11 cellular contexts compared by ENCODE assay signal in the genomic region with DNA sequence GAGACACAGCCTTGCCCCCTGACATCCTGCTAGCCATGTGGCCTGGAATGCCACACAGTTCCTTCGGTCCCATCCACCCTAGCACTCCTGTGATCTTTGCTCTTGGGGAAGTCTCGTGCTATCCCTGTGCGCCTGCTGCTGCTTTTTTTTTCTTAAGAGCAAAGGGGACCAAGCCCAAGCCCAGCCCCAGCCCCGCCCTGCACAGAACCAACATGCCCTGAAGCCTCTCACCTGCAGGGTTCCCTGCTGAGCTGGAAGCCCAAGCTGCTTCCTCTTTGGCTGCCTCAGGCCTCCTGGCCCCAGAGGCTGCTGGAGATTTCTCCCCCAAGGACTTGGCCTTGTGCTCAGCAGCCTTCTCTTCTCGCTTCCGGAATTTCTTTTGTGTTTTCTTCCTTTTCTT. TPM values are rescaled to one million over a fixed set of nuclear protein-coding genes. Genes with fewer than 3 reads are reported as not detected.
DNase-seq lines count a peak whose midpoint lies in the region; ATAC-seq and TF ChIP-seq lines count a peak whose summit lies in the region.
"Had no signal": no experiment of that assay in that cellular context is flagged by ENCODE, and none has a peak within 500 bp of the region (broad histone marks: within the 10 kb centered on the region; RNA-seq: fewer than 3 reads in every experiment).

No MANE protein-coding gene starts in this region.

- no peaks in the 10 kb centered on the region for H3K9me3 Mint-ChIP-seq in activated naive CD4-positive, alpha-beta T cell treated with anti-CD3 and anti-CD28 coated beads for 36 hours

- no peaks in the 10 kb centered on the region for H3K27me3 ChIP-seq in upper lobe of right lung

- H3K4me3 Mint-ChIP-seq in activated naive CD4-positive, alpha-beta T cell treated with anti-CD3 and anti-CD28 coated beads for 36 hours = peak overlapping the region; percentile 97
- H3K4me3 Mint-ChIP-seq in T-helper 17 cell = peak overlapping the region; percentile 47

- H3K4me1 Mint-ChIP-seq in activated naive CD4-positive, alpha-beta T cell treated with anti-CD3 and anti-CD28 coated beads for 36 hours (ENCODE audit: low read depth) = peaks cover 34% of the 10 kb centered on the region
- H3K4me1 Mint-ChIP-seq in T-helper 17 cell = peaks cover 20% of the 10 kb centered on the region

- no peak for TF ChIP-seq CTCF in upper lobe of right lung (IDR thresholded peaks at IDR 0.05)

- H3K9me3 ChIP-seq in T-helper 17 cell (ENCODE audit: control insufficient read depth, low read length, poor library complexity, severe bottlenecking) = no peaks in the 10 kb centered on the region
- H3K9me3 ChIP-seq in upper lobe of right lung = no peaks in the 10 kb centered on the region

- no peaks in the 10 kb centered on the region for H3K27me3 Mint-ChIP-seq in activated naive CD4-positive, alpha-beta T cell treated with anti-CD3 and anti-CD28 coated beads for 36 hours (ENCODE audit: low read depth)
- no peaks in the 10 kb centered on the region for H3K27me3 Mint-ChIP-seq in T-helper 17 cell

- peaks cover 47% of the 10 kb centered on the region for H3K36me3 ChIP-seq in upper lobe of right lung

- no peak overlapping the region for H3K27ac ChIP-seq in upper lobe of right lung

- peak overlapping the region; percentile 65 for H3K27ac Mint-ChIP-seq in activated naive CD4-positive, alpha-beta T cell treated with anti-CD3 and anti-CD28 coated beads for 36 hours
- no peak overlapping the region for H3K27ac Mint-ChIP-seq in T-helper 17 cell

- CTCF ChIA-PET in activated naive CD4-positive, alpha-beta T cell treated with anti-CD3 and anti-CD28 coated beads for 36 hours (lab: Charles Lee) = interaction anchor here (0.8 to 1.0 kb wide), 2 partner anchors 10 to 190 kb away, joined by 3 read pairs; no protein-coding TSS in a partner anchor

- H3K4me1 ChIP-seq in upper lobe of right lung = peaks cover 19% of the 10 kb centered on the region

- intact Hi-C loops in activated naive CD4-positive, alpha-beta T cell treated with anti-CD3 and anti-CD28 coated beads for 36 hours (cut with micrococcal nuclease) = no loop called here
- intact Hi-C loops in left colon (cut with DNase I, micrococcal nuclease) (loop anchor here in 1 of 2 donors (10.0 kb wide), 1 partner anchor 149 kb away; no protein-coding TSS in a partner anchor), upper lobe of right lung (cut with DNase I) (loop anchor here (10.0 kb wide), 1 partner anchor 149 kb away; no protein-coding TSS in a partner anchor)

- peaks cover 31% of the 10 kb centered on the region for H3K36me3 Mint-ChIP-seq in activated naive CD4-positive, alpha-beta T cell treated with anti-CD3 and anti-CD28 coated beads for 36 hours (ENCODE audit: low read depth)
- H3K36me3 Mint-ChIP-seq in T-helper 17 cell (ENCODE audit: low read depth) = peaks cover 2% of the 10 kb centered on the region

- no peak for DNase-seq in activated naive CD4-positive, alpha-beta T cell treated with anti-CD3 and anti-CD28 coated beads for 36 hours
- DNase-seq in activated naive CD4-positive, alpha-beta T cell treated with anti-CD3 and anti-CD28 coated beads, Interleukin-2, amount 50 U/mL, for 16 hours = no peak
- DNase-seq in T-helper 17 cell (no peak), left colon (peak; percentile 85 to 87), upper lobe of right lung (peak; percentile 38), SW480 (ENCODE audit: low spot score) (no peak), dermis blood vessel endothelial cell (no peak), NCI-H1436 treated with DMSO at 0.1 percent for 48 hours (lab: John Stamatoyannopoulos, UW) (no peak)
- DNase-seq: cerebellar nuclear complex, COR-L47, GOT3 had no signal

- ATAC-seq in T-helper 17 cell (no peak), left colon (peak; percentile 80), upper lobe of right lung (no peak)

- no peak overlapping the region for H3K4me3 ChIP-seq in upper lobe of right lung

RNA-seq across cellular contexts. Expression of a gene that starts 1.8 kb away (rescaled TPM):
- 10 to 100 TPM; 13.6 to 13.8 TPM for total RNA-seq in activated naive CD4-positive, alpha-beta T cell treated with anti-CD3 and anti-CD28 coated beads for 36 hours
- 10 to 100 TPM; 13.6 to 14.0 TPM for total RNA-seq in T-helper 17 cell
- total RNA-seq in left colon = 10 to 100 TPM; 24.1 to 27.8 TPM
- 15.9 TPM for total RNA-seq in upper lobe of right lung
- total RNA-seq in dermis blood vessel endothelial cell = 13.0 and 15.0 TPM in 2 replicates

RNA-seq across cellular contexts. Expression of a gene that starts 13.8 kb away (rescaled TPM):
- total RNA-seq in activated naive CD4-positive, alpha-beta T cell treated with anti-CD3 and anti-CD28 coated beads for 36 hours = 10 to 100 TPM; 18.4 to 21.5 TPM
- total RNA-seq in T-helper 17 cell = 10 to 100 TPM; 23.4 to 23.6 TPM
- total RNA-seq in left colon = 10 to 100 TPM; 18.8 to 20.3 TPM
- total RNA-seq in upper lobe of right lung = 25.8 TPM
- 17.7 and 26.6 TPM in 2 replicates for total RNA-seq in dermis blood vessel endothelial cell

RNA-seq across cellular contexts. Expression of a gene that starts 13.9 kb away (rescaled TPM):
- 1,000 to 10,000 TPM; 3,985 to 4,111 TPM for total RNA-seq in activated naive CD4-positive, alpha-beta T cell treated with anti-CD3 and anti-CD28 coated beads for 36 hours
- 1,000 to 10,000 TPM; 2,417 to 2,552 TPM for total RNA-seq in T-helper 17 cell
- total RNA-seq in left colon = 1,000 to 10,000 TPM; 1,331 to 1,405 TPM
- 1,380 TPM for total RNA-seq in upper lobe of right lung
- 1,936 and 2,833 TPM in 2 replicates for total RNA-seq in dermis blood vessel endothelial cell

RNA-seq across cellular contexts. Expression of a gene that starts 22.1 kb away (rescaled TPM):
- total RNA-seq in activated naive CD4-positive, alpha-beta T cell treated with anti-CD3 and anti-CD28 coated beads for 36 hours = 10 to 100 TPM; 24.9 to 27.8 TPM
- 10 to 100 TPM; 34.9 to 46.9 TPM for total RNA-seq in T-helper 17 cell
- total RNA-seq in left colon = 10 to 100 TPM; 42.0 to 48.2 TPM
- 43.9 TPM for total RNA-seq in upper lobe of right lung
- 15.3 and 31.1 TPM in 2 replicates for total RNA-seq in dermis blood vessel endothelial cell

RNA-seq across cellular contexts. Expression of a gene that starts 22.2 kb away (rescaled TPM):
- total RNA-seq in activated naive CD4-positive, alpha-beta T cell treated with anti-CD3 and anti-CD28 coated beads for 36 hours = 10 to 100 TPM; 15.0 to 16.2 TPM
- total RNA-seq in T-helper 17 cell = 10 to 100 TPM; 14.1 to 16.0 TPM
- 10 to 100 TPM in 1 of 2 donors, 1 to 10 TPM in 1; 9.5 to 10.9 TPM for total RNA-seq in left colon
- total RNA-seq in upper lobe of right lung = 12.0 TPM
- total RNA-seq in dermis blood vessel endothelial cell = 11.2 and 11.7 TPM in 2 replicates

Comparison
In these comparisons a context has a peak if more than half of its experiments do, and no peak if none do; other contexts are left out.
1. DNase-seq: peak in left colon (2 of 2) and upper lobe of right lung (single experiment); none in activated naive CD4-positive, alpha-beta T cell treated with anti-CD3 and anti-CD28 coated beads for 36 hours (single experiment), activated naive CD4-positive, alpha-beta T cell treated with anti-CD3 and anti-CD28 coated beads, Interleukin-2, amount 50 U/mL, for 16 hours (single experiment), T-helper 17 cell (0 of 3), SW480 (single experiment), dermis blood vessel endothelial cell (single experiment) and NCI-H1436 treated with DMSO at 0.1 percent for 48 hours (single experiment).